1 cellular context compared by ENCODE assay signal in genomic region chr12:108605690-108606406, GRCh38.
TF ChIP-seq lines count a peak whose summit lies in the region.

No MANE protein-coding gene starts in this region.

TF ChIP-seq in GM12878, 131 proteins besides CTCF, POLR2A, EP300 and RAD21:
- TF ChIP-seq TAF1 (IDR thresholded peaks at IDR 0.05; ENCODE audit: borderline replicate concordance, low read depth, low read length) (no peak), YY1 (IDR thresholded peaks at IDR 0.05; ENCODE audit: low read depth, low read length) (no peak), SIN3A (IDR thresholded peaks at IDR 0.05; ENCODE audit: low read depth, low read length) (no peak), ZNF384 (IDR thresholded peaks at IDR 0.05; ENCODE audit: borderline replicate concordance, low read depth, low read length) (no peak), HDGF (IDR thresholded peaks at IDR 0.05) (peak; percentile 32; the same call in 1 of the 2 replicates), USF2 (IDR thresholded peaks at IDR 0.05; ENCODE audit: borderline replicate concordance, low read depth, low read length) (no peak), MXI1 (IDR thresholded peaks at IDR 0.05; ENCODE audit: low read depth, low read length) (no peak), MEF2A (IDR thresholded peaks at IDR 0.05; ENCODE audit: insufficient read depth, low read depth, low read length) (no peak), ZBTB33 (IDR thresholded peaks at IDR 0.05) (no peak), STAT1 (conservative IDR thresholded peaks at IDR 0.05) (no peak), NBN (IDR thresholded peaks at IDR 0.05) (peak; percentile 77), NFIC (IDR thresholded peaks at IDR 0.05; ENCODE audit: low read depth, low read length) (peak; percentile 35; the same call in 1 of the 2 replicates), MYC (IDR thresholded peaks at IDR 0.05; ENCODE audit: insufficient read depth, insufficient read length, insufficient replicate concordance, low read length, severe bottlenecking) (no peak), MTA2 (IDR thresholded peaks at IDR 0.05; ENCODE audit: low read depth) (peak; percentile 46; the same call in 1 of the 2 replicates), IKZF2 (IDR thresholded peaks at IDR 0.05) (0 out of 4 replicates have a peak, but pooled peaks of 1 of the 2 experiments have one; percentile 18), GABPA (IDR thresholded peaks at IDR 0.05; ENCODE audit: low read depth) (no peak), FOXK2 (IDR thresholded peaks at IDR 0.05) (no peak), EGR1 (IDR thresholded peaks at IDR 0.05; ENCODE audit: borderline replicate concordance in 1 of 2, low read depth in 2 of 2, low read length in 2 of 2) (no peak), MLLT1 (IDR thresholded peaks at IDR 0.05) (peak; percentile 99), E4F1 (IDR thresholded peaks at IDR 0.05; ENCODE audit: borderline replicate concordance, partially characterized antibody) (no peak), RUNX3 (IDR thresholded peaks at IDR 0.05; ENCODE audit: low read length) (peak; percentile 69), PBX3 (IDR thresholded peaks at IDR 0.05; ENCODE audit: insufficient replicate concordance, low read depth, low read length) (no peak), IRF5 (IDR thresholded peaks at IDR 0.05; ENCODE audit: borderline replicate concordance) (peak; percentile 74), PAX5 (IDR thresholded peaks at IDR 0.05; ENCODE audit: borderline replicate concordance, low read depth, low read length) (peak; percentile 35; the same call in 1 of the 2 replicates)
